In the genomic region with DNA sequence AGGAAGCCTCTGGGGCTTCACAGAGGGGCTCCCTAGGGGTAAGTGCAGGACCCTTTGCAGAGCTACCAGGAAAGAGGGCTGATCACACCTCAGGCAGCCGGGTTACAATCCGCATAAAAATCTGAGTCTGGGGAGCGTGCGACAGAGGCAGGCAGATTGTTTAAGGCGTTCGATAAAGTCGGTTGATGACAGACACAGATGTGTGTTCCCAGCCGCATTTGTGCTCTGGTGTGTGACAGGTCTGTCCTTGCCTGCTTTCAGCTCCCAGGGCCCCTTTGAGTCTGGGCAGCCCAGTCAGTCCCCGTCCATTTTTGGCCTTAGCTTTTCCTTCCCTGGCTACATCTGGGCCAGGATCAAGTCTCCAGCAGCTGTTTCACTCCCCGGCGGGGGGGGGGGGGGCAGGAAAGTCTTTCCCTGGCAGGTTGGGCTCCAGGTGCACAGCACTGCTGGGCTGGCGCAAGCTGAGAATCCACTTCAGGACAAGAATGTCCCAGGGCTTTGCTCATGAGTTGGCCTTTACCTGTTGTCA, we compare ENCODE assay signal across 13 cellular contexts. TPM values are rescaled to one million over a fixed set of nuclear protein-coding genes. Genes with fewer than 3 reads are reported as not detected.
DNase-seq lines count a peak whose midpoint lies in the region; ATAC-seq, FAIRE-seq and TF ChIP-seq lines count a peak whose summit lies in the region.
"Had no signal": no experiment of that assay in that cellular context is flagged by ENCODE, and none has a peak within 500 bp of the region (broad histone marks: within the 10 kb centered on the region; RNA-seq: fewer than 3 reads in every experiment).

No MANE protein-coding gene starts in this region.

- H3K4me1 ChIP-seq in CD4-positive, CD25-positive, alpha-beta regulatory T cell (ENCODE audit: control insufficient read depth, insufficient read depth, low read length, poor library complexity, severe bottlenecking): peaks cover 50% of the 10 kb centered on the region
- peaks cover 39% of the 10 kb centered on the region for H3K4me1 ChIP-seq in NT2/D1 (ENCODE audit: insufficient read depth, insufficient read length)

- no peak for TF ChIP-seq POLR2A in GM12891 (IDR thresholded peaks at IDR 0.05; ENCODE audit: low read depth, low read length)

- H3K27ac ChIP-seq in CD4-positive, CD25-positive, alpha-beta regulatory T cell (ENCODE audit: insufficient read depth, low read length, poor library complexity, severe bottlenecking): no peak overlapping the region
- H3K27ac ChIP-seq: sigmoid colon had no signal

- H3K4me3 ChIP-seq in CD4-positive, CD25-positive, alpha-beta regulatory T cell (ENCODE audit: low read depth, low read length): no peak overlapping the region
- no peak overlapping the region for H3K4me3 ChIP-seq in NT2/D1 (ENCODE audit: insufficient read length, low read depth)
- H3K4me3 ChIP-seq: sigmoid colon had no signal

- ATAC-seq in CD4-positive, CD25-positive, alpha-beta regulatory T cell (ENCODE audit: low read depth in 2 of 2): no peak
- peak in 1 of 2 donors; percentile 13 for ATAC-seq in naive B cell (ENCODE audit: low read depth in 2 of 2)
- ATAC-seq in stimulated activated naive CD8-positive, alpha-beta T cell treated with anti-CD3 and anti-CD28 coated beads, Interleukin-15, amount 100 ng/mL, for 72 hours: no peak
- ATAC-seq: natural killer cell treated with Interleukin-12 subunit alpha and Interleukin-12 subunit beta and Interleukin-15 and Interleukin-18, amount 100 ng/mL, for 72 hours had no signal

- TF ChIP-seq CTCF in type B pancreatic cell (conservative IDR thresholded peaks at IDR 0.05): no peak

- peak overlapping the region in 2 of 3 donors; percentile 82 to 90 for H3K27ac Mint-ChIP-seq in CD4-positive, CD25-positive, alpha-beta regulatory T cell
- H3K27ac Mint-ChIP-seq in naive B cell (peak overlapping the region; percentile 91 to 99 (median 96)), type B pancreatic cell (no peak overlapping the region)
- H3K27ac Mint-ChIP-seq in stimulated activated naive CD8-positive, alpha-beta T cell treated with anti-CD3 and anti-CD28 coated beads, Interleukin-15, amount 100 ng/mL, for 72 hours: peak overlapping the region in 1 of 2 donors; percentile 87
- H3K27ac Mint-ChIP-seq: natural killer cell treated with Interleukin-12 subunit alpha and Interleukin-12 subunit beta and Interleukin-15 and Interleukin-18, amount 100 ng/mL, for 72 hours had no signal

- H3K36me3 ChIP-seq in CD4-positive, CD25-positive, alpha-beta regulatory T cell (ENCODE audit: control insufficient read depth, insufficient read depth, low read length): no peaks in the 10 kb centered on the region
- peaks cover 14% of the 10 kb centered on the region for H3K36me3 ChIP-seq in NT2/D1 (ENCODE audit: insufficient read depth, insufficient read length, low read length)

- DNase-seq in CD4-positive, CD25-positive, alpha-beta regulatory T cell: no peak
- DNase-seq in GM12891 (ENCODE audit: insufficient read length, low spot score): peak; percentile 39
- no peak for DNase-seq in NT2/D1 (ENCODE audit: low read depth, low spot score)
- peak; percentile 28 for DNase-seq in naive B cell
- no peak for DNase-seq in stimulated activated naive CD8-positive, alpha-beta T cell treated with anti-CD3 and anti-CD28 coated beads, Interleukin-15, amount 100 ng/mL, for 72 hours
- DNase-seq in type B pancreatic cell (ENCODE audit: extremely low spot score, unreplicated experiment): no peak
- no peak for DNase-seq in middle frontal gyrus (ENCODE audit: extremely low spot score, low spot score)
- DNase-seq: kidney glomerular epithelial cell, NCI-H1436 treated with DMSO at 0.1 percent for 48 hours, sigmoid colon had no signal

- H3K27me3 ChIP-seq in CD4-positive, CD25-positive, alpha-beta regulatory T cell (ENCODE audit: control insufficient read depth, insufficient read depth, low read length): peaks cover 13% of the 10 kb centered on the region
- peaks cover 45% of the 10 kb centered on the region for H3K27me3 ChIP-seq in NT2/D1 (ENCODE audit: insufficient read depth, insufficient read length)

- H3K9me3 ChIP-seq in CD4-positive, CD25-positive, alpha-beta regulatory T cell (ENCODE audit: control insufficient read depth in 2 of 2, low read length in 2 of 2): no peaks in the 10 kb centered on the region
- H3K9me3 ChIP-seq in NT2/D1 (ENCODE audit: insufficient read depth, low read length): no peaks in the 10 kb centered on the region
- H3K9me3 ChIP-seq: sigmoid colon had no signal

- H3K9ac ChIP-seq in NT2/D1 (ENCODE audit: insufficient read length, low read depth): peak overlapping the region; percentile 12

- FAIRE-seq in GM12891 (lab: Jason Lieb, UNC): no peak

- peak overlapping the region in 2 of 4 donors; percentile 38 to 89 for H3K4me3 Mint-ChIP-seq in CD4-positive, CD25-positive, alpha-beta regulatory T cell
- peak overlapping the region in 7 of 8 donors; percentile 12 to 85 (median 78) for H3K4me3 Mint-ChIP-seq in naive B cell
- peak overlapping the region in 1 of 2 donors; percentile 82 for H3K4me3 Mint-ChIP-seq in stimulated activated naive CD8-positive, alpha-beta T cell treated with anti-CD3 and anti-CD28 coated beads, Interleukin-15, amount 100 ng/mL, for 72 hours
- no peak overlapping the region for H3K4me3 Mint-ChIP-seq in type B pancreatic cell

- peaks cover 47% of the 10 kb centered on the region for H3K27me3 Mint-ChIP-seq in CD4-positive, CD25-positive, alpha-beta regulatory T cell
- peaks cover 44 to 48% (median 46%) of the 10 kb centered on the region in 3 donors for H3K27me3 Mint-ChIP-seq in naive B cell
- H3K27me3 Mint-ChIP-seq in stimulated activated naive CD8-positive, alpha-beta T cell treated with anti-CD3 and anti-CD28 coated beads, Interleukin-15, amount 100 ng/mL, for 72 hours: peaks cover 65% of the 10 kb centered on the region
- peaks cover 78% of the 10 kb centered on the region for H3K27me3 Mint-ChIP-seq in type B pancreatic cell

- peaks cover 0 to 1% (median 0%) of the 10 kb centered on the region in 7 donors for H3K9me3 Mint-ChIP-seq in CD4-positive, CD25-positive, alpha-beta regulatory T cell
- H3K9me3 Mint-ChIP-seq in naive B cell (peaks cover 0 to 2% (median 0%) of the 10 kb centered on the region in 7 donors), type B pancreatic cell (no peaks in the 10 kb centered on the region)
- H3K9me3 Mint-ChIP-seq in stimulated activated naive CD8-positive, alpha-beta T cell treated with anti-CD3 and anti-CD28 coated beads, Interleukin-15, amount 100 ng/mL, for 72 hours: no peaks in the 10 kb centered on the region
- H3K9me3 Mint-ChIP-seq: activated CD4-positive, alpha-beta T cell treated with anti-CD3 and anti-CD28 coated beads, Interleukin-2, amount 10 ng/mL, durations not matched to agents 24 days and 14 days; CD4-positive, alpha-beta T cell; natural killer cell treated with Interleukin-12 subunit alpha and Interleukin-12 subunit beta and Interleukin-15 and Interleukin-18, amount 100 ng/mL, for 72 hours had no signal

- H3K36me3 Mint-ChIP-seq in CD4-positive, CD25-positive, alpha-beta regulatory T cell: no peaks in the 10 kb centered on the region
- H3K36me3 Mint-ChIP-seq in naive B cell (peaks cover 0 to 9% of the 10 kb centered on the region in 2 donors), type B pancreatic cell (no peaks in the 10 kb centered on the region)
- H3K36me3 Mint-ChIP-seq: natural killer cell treated with Interleukin-12 subunit alpha and Interleukin-12 subunit beta and Interleukin-15 and Interleukin-18, amount 100 ng/mL, for 72 hours had no signal

- H3K4me1 Mint-ChIP-seq in CD4-positive, CD25-positive, alpha-beta regulatory T cell: peaks cover 0 to 57% (median 13%) of the 10 kb centered on the region in 4 donors
- H3K4me1 Mint-ChIP-seq in naive B cell: peaks cover 29 to 37% (median 32%) of the 10 kb centered on the region in 3 donors
- H3K4me1 Mint-ChIP-seq in stimulated activated naive CD8-positive, alpha-beta T cell treated with anti-CD3 and anti-CD28 coated beads, Interleukin-15, amount 100 ng/mL, for 72 hours: peaks cover 65% of the 10 kb centered on the region
- H3K4me1 Mint-ChIP-seq in type B pancreatic cell (ENCODE audit: unreplicated experiment): peaks cover 13% of the 10 kb centered on the region

TF ChIP-seq in GM12891, 5 proteins besides CTCF, POLR2A, EP300 and RAD21 (continues in another document):
- TF ChIP-seq TAF1 (IDR thresholded peaks at IDR 0.05; ENCODE audit: low read depth, low read length) (no peak), PAX5 (IDR thresholded peaks at IDR 0.05; ENCODE audit: insufficient read depth, low read length, severe bottlenecking) (no peak), SPI1 (IDR thresholded peaks at IDR 0.05; ENCODE audit: low read depth, low read length) (no peak), POLR2AphosphoS5 (IDR thresholded peaks at IDR 0.05; ENCODE audit: low read depth, low read length) (no peak)

RNA-seq across cellular contexts. Expression of gene ZACN, which starts 1.3 kb away (rescaled TPM):
- 0.42 TPM for total RNA-seq in CD4-positive, CD25-positive, alpha-beta regulatory T cell
- 1 to 10 TPM in 1 of 4 donors, under 1 TPM in 3; 0.24 to 2.0 (median 0.62) TPM for polyA plus RNA-seq in CD4-positive, CD25-positive, alpha-beta regulatory T cell
- polyA plus RNA-seq in GM12891 (2012; ENCODE audit: low read depth, missing spikeins): 10.4 TPM
- 1 to 10 TPM in 2 of 6 donors, under 1 TPM in 2, not detected in 2; 0.70 to 1.6 (median 1.1) TPM for polyA plus RNA-seq in naive B cell (ENCODE audit: low read depth in 6 of 6)
- total RNA-seq in type B pancreatic cell (ENCODE audit: low replicate concordance): 0.29 TPM in 1 of 2 replicates, not detected in the other

RNA-seq across cellular contexts. Expression of gene GALR2, which starts 3.1 kb away (rescaled TPM):
- total RNA-seq in CD4-positive, CD25-positive, alpha-beta regulatory T cell: 0.86 TPM
- polyA plus RNA-seq in CD4-positive, CD25-positive, alpha-beta regulatory T cell: under 1 TPM in 2 of 4 donors, not detected in 2; 0.41 to 0.62 TPM
- 0.09 TPM for polyA plus RNA-seq in GM12891 (2012; ENCODE audit: low read depth, missing spikeins)
- 1 to 10 TPM in 2 of 6 donors, under 1 TPM in 3, not detected in 1; 0.31 to 2.6 (median 0.72) TPM for polyA plus RNA-seq in naive B cell (ENCODE audit: low read depth in 6 of 6)
- 0.94 and 1.3 TPM in 2 replicates for total RNA-seq in type B pancreatic cell (ENCODE audit: low replicate concordance)

RNA-seq across cellular contexts. Expression of gene SRP68, which starts 5.3 kb away (rescaled TPM):
- total RNA-seq in CD4-positive, CD25-positive, alpha-beta regulatory T cell: 68.8 TPM
- polyA plus RNA-seq in CD4-positive, CD25-positive, alpha-beta regulatory T cell: 10 to 100 TPM; 71.6 to 81.0 (median 74.5) TPM
- 42.5 TPM for polyA plus RNA-seq in GM12891 (2012; ENCODE audit: low read depth, missing spikeins)
- polyA plus RNA-seq in naive B cell (ENCODE audit: low read depth in 6 of 6): 10 to 100 TPM; 31.4 to 68.1 (median 53.0) TPM
- total RNA-seq in type B pancreatic cell (ENCODE audit: low replicate concordance): 86.7 and 89.6 TPM in 2 replicates

RNA-seq across cellular contexts. Expression of gene EXOC7, which starts 25.9 kb away (rescaled TPM):
- 105 TPM for total RNA-seq in CD4-positive, CD25-positive, alpha-beta regulatory T cell
- 10 to 100 TPM; 41.3 to 47.6 (median 45.0) TPM for polyA plus RNA-seq in CD4-positive, CD25-positive, alpha-beta regulatory T cell
- 29.6 TPM for polyA plus RNA-seq in GM12891 (2012; ENCODE audit: low read depth, missing spikeins)
- polyA plus RNA-seq in naive B cell (ENCODE audit: low read depth in 6 of 6): 10 to 100 TPM; 40.8 to 64.9 (median 54.0) TPM
- total RNA-seq in type B pancreatic cell (ENCODE audit: low replicate concordance): 171 and 201 TPM in 2 replicates

RNA-seq across cellular contexts. Expression of gene EVPL, which starts 50.5 kb away (rescaled TPM):
- total RNA-seq in CD4-positive, CD25-positive, alpha-beta regulatory T cell: 0.15 TPM
- under 1 TPM in 1 of 4 donors, not detected in 3; 0.05 TPM for polyA plus RNA-seq in CD4-positive, CD25-positive, alpha-beta regulatory T cell
- polyA plus RNA-seq in GM12891 (2012; ENCODE audit: low read depth, missing spikeins): 0.01 TPM
- polyA plus RNA-seq in naive B cell (ENCODE audit: low read depth in 6 of 6): not detected
- total RNA-seq in type B pancreatic cell (ENCODE audit: low replicate concordance): 31.9 and 116 TPM in 2 replicates

Comparison
In these comparisons a context has a peak if more than half of its experiments do, and no peak if none do; other contexts are left out.
1. DNase-seq: peak in GM12891 (single experiment) and naive B cell (single experiment); none in CD4-positive, CD25-positive, alpha-beta regulatory T cell (0 of 3), NT2/D1 (single experiment), stimulated activated naive CD8-positive, alpha-beta T cell treated with anti-CD3 and anti-CD28 coated beads, Interleukin-15, amount 100 ng/mL, for 72 hours (0 of 2), type B pancreatic cell (single experiment) and middle frontal gyrus (single experiment).